Comparison of ENCODE assay signal across 8 cellular contexts in genomic region chr7:73556208-73557107, GRCh38.
A peak's percentile ranks its signal among the peaks of the same experiment; 100 is the strongest.
DNase-seq lines count a peak whose midpoint lies in the region; ATAC-seq and TF ChIP-seq lines count a peak whose summit lies in the region.

No MANE protein-coding gene starts in this region.

- H3K4me2 ChIP-seq in parathyroid adenoma (ENCODE audit: low read length) = peak overlapping the region; percentile 78

- H3K27me3 ChIP-seq in parathyroid adenoma (ENCODE audit: control insufficient read depth, insufficient read depth, low read length) = no peaks in the 10 kb centered on the region

- TF ChIP-seq CTCF in epithelial cell of esophagus (IDR thresholded peaks at IDR 0.05; ENCODE audit: insufficient read depth, low read depth, low read length, missing control alignments) (no peak), parathyroid adenoma (IDR thresholded peaks at IDR 0.05) (no peak)

- H3K4me1 ChIP-seq in ES-I3 (ENCODE audit: insufficient read depth, low read length) = no peaks in the 10 kb centered on the region
- peaks cover 6% of the 10 kb centered on the region for H3K4me1 ChIP-seq in parathyroid adenoma

- H3K9me3 ChIP-seq in ES-I3 (ENCODE audit: control insufficient read depth, insufficient read depth, low read length) (no peaks in the 10 kb centered on the region), parathyroid adenoma (ENCODE audit: control insufficient read depth, low read length) (no peaks in the 10 kb centered on the region)

- DNase-seq in OCI-M1 (lab: John Stamatoyannopoulos, UW) = peak; percentile 60
- no peak for DNase-seq in epithelial cell of esophagus (ENCODE audit: low read depth)
- DNase-seq in DMS 273 (lab: John Stamatoyannopoulos, UW; ENCODE audit: unreplicated experiment) = no peak
- no peak for DNase-seq in GM03348 (ENCODE audit: low spot score)

- H3K27ac ChIP-seq in parathyroid adenoma = peak overlapping the region; percentile 98

- H3K36me3 ChIP-seq in ES-I3 (ENCODE audit: insufficient read depth, low read length) (no peaks in the 10 kb centered on the region), parathyroid adenoma (ENCODE audit: control insufficient read depth, insufficient read depth, low read length) (no peaks in the 10 kb centered on the region)

- H2AFZ ChIP-seq in parathyroid adenoma = peak overlapping the region; percentile 77

- peaks cover 48% of the 10 kb centered on the region for H3K79me2 ChIP-seq in parathyroid adenoma

- H3K9ac ChIP-seq in ES-I3 (ENCODE audit: low read depth, low read length) (peak overlapping the region; percentile 87), parathyroid adenoma (peak overlapping the region; percentile 21)

- no peak for ATAC-seq in GM21381 (IDR thresholded peaks at IDR 0.05; ENCODE audit: unreplicated experiment)
- ATAC-seq in HG02798 (IDR thresholded peaks at IDR 0.05; ENCODE audit: poor library complexity, unreplicated experiment) = no peak

- H3K4me3 ChIP-seq in epithelial cell of esophagus (ENCODE audit: low read length) (peak overlapping the region; percentile 88), parathyroid adenoma (ENCODE audit: low read depth, low read length) (peak overlapping the region; percentile 74)
